Comparison of ENCODE assay signal across 2 cellular contexts in genomic region chr10:132132391-132132841, GRCh38.
TF ChIP-seq lines count a peak whose summit lies in the region.

No MANE protein-coding gene starts in this region.

TF ChIP-seq in HepG2, 621 proteins besides CTCF, POLR2A, EP300 and RAD21:
- TF ChIP-seq MAFK (conservative IDR thresholded peaks at IDR 0.05 in 1 of 2, IDR thresholded peaks at IDR 0.05 in 1 of 2; ENCODE audit: low read length in 2 of 2) = no peak
- no peak for TF ChIP-seq ZNF10 (CRISPR knock-in tag; IDR thresholded peaks at IDR 0.05; ENCODE audit: borderline replicate concordance, low read depth)
- no peak for TF ChIP-seq IRF1 (CRISPR knock-in tag; IDR thresholded peaks at IDR 0.05; ENCODE audit: low read depth)
- TF ChIP-seq ZHX2 (IDR thresholded peaks at IDR 0.05; ENCODE audit: low read depth) = no peak
- no peak for TF ChIP-seq ZHX2 (CRISPR knock-in tag; IDR thresholded peaks at IDR 0.05; ENCODE audit: borderline replicate concordance)
- no peak for TF ChIP-seq ZNF20 (CRISPR knock-in tag; IDR thresholded peaks at IDR 0.05)
- no peak for TF ChIP-seq FOSL1 (CRISPR knock-in tag; IDR thresholded peaks at IDR 0.05; ENCODE audit: borderline replicate concordance)
- TF ChIP-seq GABPB1 (CRISPR knock-in tag; IDR thresholded peaks at IDR 0.05) = no peak
- no peak for TF ChIP-seq ZNF615 (CRISPR knock-in tag; IDR thresholded peaks at IDR 0.05; ENCODE audit: borderline replicate concordance)
- TF ChIP-seq ZSCAN5A (CRISPR knock-in tag; IDR thresholded peaks at IDR 0.05; ENCODE audit: borderline replicate concordance) = no peak
- TF ChIP-seq ISX (CRISPR knock-in tag; conservative IDR thresholded peaks at IDR 0.05) = no peak
- no peak for TF ChIP-seq JDP2 (CRISPR knock-in tag; IDR thresholded peaks at IDR 0.05; ENCODE audit: borderline replicate concordance)
- TF ChIP-seq PRPF4 (IDR thresholded peaks at IDR 0.05; ENCODE audit: low read depth, low read length, poor library complexity, severe bottlenecking) = no peak
- no peak for TF ChIP-seq SPEN (CRISPR knock-in tag; IDR thresholded peaks at IDR 0.05; ENCODE audit: low read depth)
- TF ChIP-seq ZNF605 (CRISPR knock-in tag; IDR thresholded peaks at IDR 0.05) = no peak
- no peak for TF ChIP-seq ZNF207 (IDR thresholded peaks at IDR 0.05; ENCODE audit: borderline replicate concordance)
- no peak for TF ChIP-seq HCFC1 (IDR thresholded peaks at IDR 0.05; ENCODE audit: low read depth, low read length)
- TF ChIP-seq, protein P1, sequence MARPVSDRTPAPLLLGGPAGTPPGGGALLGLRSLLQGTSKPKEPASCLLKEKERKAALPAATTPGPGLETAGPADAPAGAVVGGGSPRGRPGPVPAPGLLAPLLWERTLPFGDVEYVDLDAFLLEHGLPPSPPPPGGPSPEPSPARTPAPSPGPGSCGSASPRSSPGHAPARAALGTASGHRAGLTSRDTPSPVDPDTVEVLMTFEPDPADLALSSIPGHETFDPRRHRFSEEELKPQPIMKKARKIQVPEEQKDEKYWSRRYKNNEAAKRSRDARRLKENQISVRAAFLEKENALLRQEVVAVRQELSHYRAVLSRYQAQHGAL (CRISPR knock-in tag; IDR thresholded peaks at IDR 0.05; ENCODE audit: not compliant biosample characterization) = no peak
- no peak for TF ChIP-seq ZSCAN9 (CRISPR knock-in tag; IDR thresholded peaks at IDR 0.05; ENCODE audit: borderline replicate concordance)
- TF ChIP-seq ZNF17 (CRISPR knock-in tag; IDR thresholded peaks at IDR 0.05) = no peak

TF ChIP-seq in K562, 482 proteins besides CTCF, POLR2A, EP300 and RAD21:
- TF ChIP-seq NFATC3 (IDR thresholded peaks at IDR 0.05) (no peak), SMARCC2 (IDR thresholded peaks at IDR 0.05; ENCODE audit: low read depth) (no peak), TCF7 (IDR thresholded peaks at IDR 0.05; ENCODE audit: borderline replicate concordance) (no peak), ZNF699 (CRISPR knock-in tag; IDR thresholded peaks at IDR 0.05; ENCODE audit: insufficient replicate concordance) (no peak), PRDM10 (IDR thresholded peaks at IDR 0.05; ENCODE audit: partially characterized antibody) (no peak), NR2F6 (CRISPR knock-in tag; IDR thresholded peaks at IDR 0.05) (no peak), CLOCK (CRISPR knock-in tag; IDR thresholded peaks at IDR 0.05; ENCODE audit: borderline replicate concordance) (no peak), NFIC (IDR thresholded peaks at IDR 0.05) (peak; percentile 21; the same call in 1 of the 2 replicates)
TF ChIP-seq in K562: peak in this region for 1.
